In genomic region chr6:79078057-79078969, GRCh38 we compare ENCODE assay signal across 1 cellular context.
TF ChIP-seq lines count a peak whose summit lies in the region.

PHIP (minus strand) TSS chr6:79078254; CDS start chr6:79078068, 186 bp downstream.

TF ChIP-seq in HepG2, 621 proteins besides CTCF, POLR2A, EP300 and RAD21 (continued from another document and continues in another):
- peak; percentile 50 for TF ChIP-seq ARID5B (CRISPR knock-in tag; IDR thresholded peaks at IDR 0.05)
- peak; percentile 68; the same call in 1 of the 2 replicates for TF ChIP-seq ZBTB34 (CRISPR knock-in tag; IDR thresholded peaks at IDR 0.05)
- TF ChIP-seq ZNF335 (CRISPR knock-in tag; IDR thresholded peaks at IDR 0.05), result no peak
- TF ChIP-seq BHLHE40 (IDR thresholded peaks at IDR 0.05; ENCODE audit: low read length), result peak; percentile 35; the same call in 1 of the 2 replicates
- no peak for TF ChIP-seq ZBTB10 (CRISPR knock-in tag; IDR thresholded peaks at IDR 0.05; ENCODE audit: borderline replicate concordance)
- TF ChIP-seq ZNF207 (IDR thresholded peaks at IDR 0.05; ENCODE audit: borderline replicate concordance), result no peak
- TF ChIP-seq ZNF777 (CRISPR knock-in tag; IDR thresholded peaks at IDR 0.05), result no peak
- no peak for TF ChIP-seq IKZF1 (IDR thresholded peaks at IDR 0.05)
- TF ChIP-seq ZBTB21 (CRISPR knock-in tag; IDR thresholded peaks at IDR 0.05), result no peak
- peak; percentile 29; the same call in 1 of the 2 replicates for TF ChIP-seq TSC22D2 (CRISPR knock-in tag; IDR thresholded peaks at IDR 0.05; ENCODE audit: borderline replicate concordance)
- TF ChIP-seq ZNF674 (CRISPR knock-in tag; IDR thresholded peaks at IDR 0.05; ENCODE audit: low read depth), result no peak
- peak; percentile 30; the same call in 1 of the 2 replicates for TF ChIP-seq SOX5 (CRISPR knock-in tag; IDR thresholded peaks at IDR 0.05; ENCODE audit: borderline replicate concordance)
- TF ChIP-seq HDAC1 (CRISPR knock-in tag; IDR thresholded peaks at IDR 0.05), result peak; percentile 75
- peak; percentile 70 for TF ChIP-seq IKZF5 (CRISPR knock-in tag; IDR thresholded peaks at IDR 0.05)
- TF ChIP-seq ZSCAN31 (CRISPR knock-in tag; IDR thresholded peaks at IDR 0.05; ENCODE audit: low read depth), result no peak; the same call in none of the 2 replicates
- no peak for TF ChIP-seq ZNF34 (CRISPR knock-in tag; IDR thresholded peaks at IDR 0.05; ENCODE audit: borderline replicate concordance)
- peak; percentile 74 for TF ChIP-seq YY1 (IDR thresholded peaks at IDR 0.05; ENCODE audit: insufficient read depth, insufficient replicate concordance, low read depth, low read length)
- TF ChIP-seq DMTF1 (CRISPR knock-in tag; IDR thresholded peaks at IDR 0.05), result no peak
- TF ChIP-seq YEATS4 (CRISPR knock-in tag; IDR thresholded peaks at IDR 0.05; ENCODE audit: borderline replicate concordance), result peak; percentile 92
- TF ChIP-seq ZNF549 (CRISPR knock-in tag; IDR thresholded peaks at IDR 0.05), result no peak
- TF ChIP-seq MEIS2 (CRISPR knock-in tag; IDR thresholded peaks at IDR 0.05), result no peak; the same call in 1 of the 2 replicates
- peak; percentile 14; the same call in 1 of the 2 replicates for TF ChIP-seq MXD1 (CRISPR knock-in tag; IDR thresholded peaks at IDR 0.05)
- no peak for TF ChIP-seq NAIF1 (CRISPR knock-in tag; IDR thresholded peaks at IDR 0.05; ENCODE audit: borderline replicate concordance)
- TF ChIP-seq RELA (CRISPR knock-in tag; IDR thresholded peaks at IDR 0.05), result no peak
- TF ChIP-seq CCDC6 (CRISPR knock-in tag; IDR thresholded peaks at IDR 0.05), result peak; percentile 18; the same call in 1 of the 2 replicates
- no peak for TF ChIP-seq DNMT1 (CRISPR knock-in tag; IDR thresholded peaks at IDR 0.05)
- no peak for TF ChIP-seq HNRNPH1 (optimal IDR thresholded peaks at IDR 0.05; ENCODE audit: low read depth, low read length)
- no peak for TF ChIP-seq SAFB2 (CRISPR knock-in tag; IDR thresholded peaks at IDR 0.05; ENCODE audit: borderline replicate concordance, low read depth)
- no peak for TF ChIP-seq FIP1L1 (IDR thresholded peaks at IDR 0.05; ENCODE audit: borderline replicate concordance, insufficient read depth, low read depth, low read length)
- no peak for TF ChIP-seq ZBTB4 (CRISPR knock-in tag; IDR thresholded peaks at IDR 0.05; ENCODE audit: borderline replicate concordance)
- TF ChIP-seq NFKB2 (CRISPR knock-in tag; IDR thresholded peaks at IDR 0.05; ENCODE audit: borderline replicate concordance), result peak; percentile 39; the same call in 1 of the 2 replicates
- TF ChIP-seq FOXM1 (CRISPR knock-in tag; IDR thresholded peaks at IDR 0.05), result no peak
- TF ChIP-seq ZSCAN21 (CRISPR knock-in tag; IDR thresholded peaks at IDR 0.05; ENCODE audit: borderline replicate concordance), result no peak
- peak; percentile 73; the same call in 1 of the 2 replicates for TF ChIP-seq NRL (CRISPR knock-in tag; IDR thresholded peaks at IDR 0.05; ENCODE audit: borderline replicate concordance)
- TF ChIP-seq SATB2 (CRISPR knock-in tag; IDR thresholded peaks at IDR 0.05), result no peak
- TF ChIP-seq ZNF12 (CRISPR knock-in tag; IDR thresholded peaks at IDR 0.05), result peak; percentile 14; the same call in 1 of the 2 replicates
- no peak for TF ChIP-seq HDAC6 (IDR thresholded peaks at IDR 0.05; ENCODE audit: low read depth, low read length)
- TF ChIP-seq GTF3A (CRISPR knock-in tag; conservative IDR thresholded peaks at IDR 0.05), result no peak
- TF ChIP-seq SRF (IDR thresholded peaks at IDR 0.05; ENCODE audit: low read depth, low read length), result 0 out of 2 replicates have a peak, but pooled peaks have one; percentile 12
- TF ChIP-seq ATF4 (CRISPR knock-in tag; IDR thresholded peaks at IDR 0.05), result peak in 1 of 2 experiments; percentile 50; a peak in 1 of 4 replicates
- no peak for TF ChIP-seq XBP1 (CRISPR knock-in tag; IDR thresholded peaks at IDR 0.05)
- TF ChIP-seq MBNL3 (CRISPR knock-in tag; conservative IDR thresholded peaks at IDR 0.05), result no peak
- no peak for TF ChIP-seq HMG20A (CRISPR knock-in tag; IDR thresholded peaks at IDR 0.05; ENCODE audit: borderline replicate concordance)
- TF ChIP-seq GABPA (IDR thresholded peaks at IDR 0.05; ENCODE audit: low read depth, low read length), result no peak
- TF ChIP-seq GABPA (CRISPR knock-in tag; IDR thresholded peaks at IDR 0.05; ENCODE audit: low read depth), result 0 out of 2 replicates have a peak, but pooled peaks have one; percentile 18
- peak; percentile 64; the same call in 1 of the 2 replicates for TF ChIP-seq CHCHD3 (CRISPR knock-in tag; IDR thresholded peaks at IDR 0.05)
- no peak for TF ChIP-seq ZBTB49 (CRISPR knock-in tag; IDR thresholded peaks at IDR 0.05; ENCODE audit: borderline replicate concordance)
- TF ChIP-seq RBAK (CRISPR knock-in tag; IDR thresholded peaks at IDR 0.05), result no peak
